ENCODE assay signal across 24 cellular contexts in genomic region chr3:140007946-140008692, GRCh38.
A peak's percentile ranks its signal among the peaks of the same experiment; 100 is the strongest.
DNase-seq lines count a peak whose midpoint lies in the region; TF ChIP-seq lines count a peak whose summit lies in the region.
"Had no signal": no experiment of that assay in that cellular context is flagged by ENCODE, and none has a peak within 500 bp of the region (broad histone marks: within the 10 kb centered on the region; RNA-seq: fewer than 3 reads in every experiment).

No MANE protein-coding gene starts in this region.

- H3K4me3 ChIP-seq in esophagus muscularis mucosa (no peak overlapping the region), sigmoid colon (no peak overlapping the region)
- H3K4me3 ChIP-seq: adrenal gland, HAP-1, left lung, neural progenitor cell, right atrium auricular region, thoracic aorta had no signal

- WGBS in esophagus muscularis mucosa = 74% methylated on average over 3 of the region's 4 CpGs
- 63 to 82% methylated on average over 4 of the region's 4 CpGs for WGBS in sigmoid colon, 2 donors

- TF ChIP-seq POLR2A in esophagus muscularis mucosa (IDR thresholded peaks at IDR 0.05; ENCODE audit: low read depth) = no peak
- TF ChIP-seq POLR2A in sigmoid colon (IDR thresholded peaks at IDR 0.05) = no peak

- H3K27me3 ChIP-seq in esophagus muscularis mucosa (no peaks in the 10 kb centered on the region), sigmoid colon (no peaks in the 10 kb centered on the region)
- H3K27me3 ChIP-seq: adrenal gland, left lung, neural progenitor cell, right atrium auricular region had no signal

- H3K9me3 ChIP-seq in esophagus muscularis mucosa = no peaks in the 10 kb centered on the region
- no peaks in the 10 kb centered on the region for H3K9me3 ChIP-seq in sigmoid colon
- H3K9me3 ChIP-seq: adrenal gland, HAP-1, left lung, right atrium auricular region, thoracic aorta had no signal

- TF ChIP-seq EP300 in esophagus muscularis mucosa (IDR thresholded peaks at IDR 0.05) (no peak), sigmoid colon (IDR thresholded peaks at IDR 0.05) (no peak)

- no peaks in the 10 kb centered on the region for H3K36me3 ChIP-seq in esophagus muscularis mucosa
- no peaks in the 10 kb centered on the region for H3K36me3 ChIP-seq in sigmoid colon
- H3K36me3 ChIP-seq: adrenal gland, HAP-1, left lung, neural progenitor cell, right atrium auricular region, thoracic aorta had no signal

- H3K4me1 ChIP-seq in esophagus muscularis mucosa (peaks cover 0 to 4% (median 0%) of the 10 kb centered on the region in 4 donors), sigmoid colon (no peaks in the 10 kb centered on the region)
- H3K4me1 ChIP-seq: adrenal gland, HAP-1, left lung had no signal

- H3K27ac ChIP-seq in 22Rv1 (peak overlapping the region; percentile 43), esophagus muscularis mucosa (replicated peaks in 1 of 4) (no peak overlapping the region), sigmoid colon (no peak overlapping the region)
- H3K27ac ChIP-seq: adrenal gland, HL-60, left lung, neural progenitor cell, right atrium auricular region, thoracic aorta had no signal

- intact Hi-C loops in esophagus muscularis mucosa (cut with DNase I) (no loop called here), sigmoid colon (cut with DNase I) (no loop called here)

- TF ChIP-seq CTCF in 22Rv1 (IDR thresholded peaks at IDR 0.05) (no peak), esophagus muscularis mucosa (IDR thresholded peaks at IDR 0.05) (no peak), sigmoid colon (IDR thresholded peaks at IDR 0.05) (no peak)

- peak; percentile 43 for DNase-seq in DMS79 (lab: John Stamatoyannopoulos, UW)
- DNase-seq in NCI-H446 (lab: John Stamatoyannopoulos, UW) = peak; percentile 90 to 98
- DNase-seq in esophagus muscularis mucosa (ENCODE audit: extremely low spot score) = peak; percentile 91
- no peak for DNase-seq in SK-N-DZ (ENCODE audit: low spot score)
- DNase-seq in activated CD4-positive, alpha-beta T cell treated with anti-CD3 and anti-CD28 coated beads for 4 hours = no peak
- no peak for DNase-seq in sigmoid colon
- DNase-seq: ACHN; activated CD4-positive, alpha-beta memory T cell treated with anti-CD3 and anti-CD28 coated beads for 36 hours; activated CD4-positive, CD25-positive, alpha-beta regulatory T cell treated with anti-CD3 and anti-CD28 coated beads, Interleukin-2, amount 50 U/mL, for 72 hours; activated CD8-positive, alpha-beta memory T cell treated with anti-CD3 and anti-CD28 coated beads, Interleukin-2, amount 50 U/mL, for 4 hours; activated naive CD4-positive, alpha-beta T cell treated with anti-CD3 and anti-CD28 coated beads, Interleukin-2, amount 10 ng/mL, durations not matched to agents 7 days and 5 days; CD8-positive, alpha-beta T cell; KBM-7; left lung; mesenchymal stem cell; NCI-H187; stimulated activated CD4-positive, alpha-beta T cell treated with anti-CD3 and anti-CD28 coated beads, Interleukin-1b, Interleukin-23, amount 100 ng/mL, for 48 hours had no signal

Comparison
In these comparisons a context has a peak if more than half of its experiments do, and no peak if none do; other contexts are left out.
1. DNase-seq: peak in DMS79 (single experiment), NCI-H446 (2 of 2) and esophagus muscularis mucosa (single experiment); none in SK-N-DZ (single experiment), activated CD4-positive, alpha-beta T cell treated with anti-CD3 and anti-CD28 coated beads for 4 hours (0 of 2) and sigmoid colon (single experiment).